1 cellular context compared by ENCODE assay signal in the genomic region with DNA sequence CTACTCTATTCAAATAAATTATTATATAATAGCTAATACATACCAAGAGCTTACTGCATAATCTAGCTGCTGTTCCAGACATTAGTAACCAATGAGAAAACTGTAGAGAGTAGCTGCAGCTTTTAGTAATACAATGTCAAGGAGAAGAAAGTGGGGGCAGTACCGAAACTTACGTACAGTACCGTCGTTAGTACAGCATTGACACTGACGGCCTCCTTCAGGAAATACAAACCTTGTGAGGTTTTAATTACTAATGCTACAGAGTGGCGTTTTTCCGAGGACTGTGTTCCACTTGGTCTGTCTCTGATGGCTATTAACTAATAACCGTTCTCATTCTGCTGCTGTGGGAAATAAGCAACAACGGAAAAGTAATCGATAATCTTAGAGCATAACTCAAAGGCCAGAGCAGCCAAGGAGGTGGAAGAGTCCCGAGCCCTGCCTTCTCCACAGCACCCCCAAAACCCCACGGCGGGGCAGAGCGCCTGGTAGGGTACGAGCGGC.
TF ChIP-seq lines count a peak whose summit lies in the region.

No MANE protein-coding gene starts in this region.

TF ChIP-seq in HepG2, 621 proteins besides CTCF, POLR2A, EP300 and RAD21:
- TF ChIP-seq ZNF235 (CRISPR knock-in tag; IDR thresholded peaks at IDR 0.05; ENCODE audit: borderline replicate concordance) (no peak), XRCC5 (optimal IDR thresholded peaks at IDR 0.05; ENCODE audit: low read length) (peak; percentile 57), NFIC (IDR thresholded peaks at IDR 0.05; ENCODE audit: low read length) (0 out of 2 replicates have a peak, but pooled peaks have one; percentile 23), ZNF569 (CRISPR knock-in tag; IDR thresholded peaks at IDR 0.05; ENCODE audit: borderline replicate concordance) (no peak), PPARG (CRISPR knock-in tag; conservative IDR thresholded peaks at IDR 0.05) (no peak), NFKBIZ (CRISPR knock-in tag; IDR thresholded peaks at IDR 0.05) (no peak), ESRRA (CRISPR knock-in tag; IDR thresholded peaks at IDR 0.05; ENCODE audit: low read depth) (0 out of 2 replicates have a peak, but pooled peaks have one; percentile 4)
- TF ChIP-seq, protein P1, sequence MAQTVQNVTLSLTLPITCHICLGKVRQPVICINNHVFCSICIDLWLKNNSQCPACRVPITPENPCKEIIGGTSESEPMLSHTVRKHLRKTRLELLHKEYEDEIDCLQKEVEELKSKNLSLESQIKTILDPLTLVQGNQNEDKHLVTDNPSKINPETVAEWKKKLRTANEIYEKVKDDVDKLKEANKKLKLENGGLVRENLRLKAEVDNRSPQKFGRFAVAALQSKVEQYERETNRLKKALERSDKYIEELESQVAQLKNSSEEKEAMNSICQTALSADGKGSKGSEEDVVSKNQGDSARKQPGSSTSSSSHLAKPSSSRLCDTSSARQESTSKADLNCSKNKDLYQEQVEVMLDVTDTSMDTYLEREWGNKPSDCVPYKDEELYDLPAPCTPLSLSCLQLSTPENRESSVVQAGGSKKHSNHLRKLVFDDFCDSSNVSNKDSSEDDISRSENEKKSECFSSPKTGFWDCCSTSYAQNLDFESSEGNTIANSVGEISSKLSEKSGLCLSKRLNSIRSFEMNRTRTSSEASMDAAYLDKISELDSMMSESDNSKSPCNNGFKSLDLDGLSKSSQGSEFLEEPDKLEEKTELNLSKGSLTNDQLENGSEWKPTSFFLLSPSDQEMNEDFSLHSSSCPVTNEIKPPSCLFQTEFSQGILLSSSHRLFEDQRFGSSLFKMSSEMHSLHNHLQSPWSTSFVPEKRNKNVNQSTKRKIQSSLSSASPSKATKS (CRISPR knock-in tag; IDR thresholded peaks at IDR 0.05): 0 out of 2 replicates have a peak, but pooled peaks have one; percentile 19
- TF ChIP-seq, protein P2, sequence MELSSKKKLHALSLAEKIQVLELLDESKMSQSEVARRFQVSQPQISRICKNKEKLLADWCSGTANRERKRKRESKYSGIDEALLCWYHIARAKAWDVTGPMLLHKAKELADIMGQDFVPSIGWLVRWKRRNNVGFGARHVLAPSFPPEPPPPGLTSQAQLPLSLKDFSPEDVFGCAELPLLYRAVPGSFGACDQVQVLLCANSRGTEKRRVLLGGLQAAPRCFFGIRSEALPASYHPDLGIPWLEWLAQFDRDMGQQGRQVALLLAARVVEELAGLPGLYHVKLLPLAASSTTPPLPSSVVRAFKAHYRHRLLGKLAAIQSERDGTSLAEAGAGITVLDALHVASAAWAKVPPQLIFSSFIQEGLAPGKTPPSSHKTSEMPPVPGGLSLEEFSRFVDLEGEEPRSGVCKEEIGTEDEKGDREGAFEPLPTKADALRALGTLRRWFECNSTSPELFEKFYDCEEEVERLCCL (CRISPR knock-in tag; IDR thresholded peaks at IDR 0.05; ENCODE audit: borderline replicate concordance): 0 out of 2 replicates have a peak, but pooled peaks have one; percentile 29
- TF ChIP-seq, protein P3, sequence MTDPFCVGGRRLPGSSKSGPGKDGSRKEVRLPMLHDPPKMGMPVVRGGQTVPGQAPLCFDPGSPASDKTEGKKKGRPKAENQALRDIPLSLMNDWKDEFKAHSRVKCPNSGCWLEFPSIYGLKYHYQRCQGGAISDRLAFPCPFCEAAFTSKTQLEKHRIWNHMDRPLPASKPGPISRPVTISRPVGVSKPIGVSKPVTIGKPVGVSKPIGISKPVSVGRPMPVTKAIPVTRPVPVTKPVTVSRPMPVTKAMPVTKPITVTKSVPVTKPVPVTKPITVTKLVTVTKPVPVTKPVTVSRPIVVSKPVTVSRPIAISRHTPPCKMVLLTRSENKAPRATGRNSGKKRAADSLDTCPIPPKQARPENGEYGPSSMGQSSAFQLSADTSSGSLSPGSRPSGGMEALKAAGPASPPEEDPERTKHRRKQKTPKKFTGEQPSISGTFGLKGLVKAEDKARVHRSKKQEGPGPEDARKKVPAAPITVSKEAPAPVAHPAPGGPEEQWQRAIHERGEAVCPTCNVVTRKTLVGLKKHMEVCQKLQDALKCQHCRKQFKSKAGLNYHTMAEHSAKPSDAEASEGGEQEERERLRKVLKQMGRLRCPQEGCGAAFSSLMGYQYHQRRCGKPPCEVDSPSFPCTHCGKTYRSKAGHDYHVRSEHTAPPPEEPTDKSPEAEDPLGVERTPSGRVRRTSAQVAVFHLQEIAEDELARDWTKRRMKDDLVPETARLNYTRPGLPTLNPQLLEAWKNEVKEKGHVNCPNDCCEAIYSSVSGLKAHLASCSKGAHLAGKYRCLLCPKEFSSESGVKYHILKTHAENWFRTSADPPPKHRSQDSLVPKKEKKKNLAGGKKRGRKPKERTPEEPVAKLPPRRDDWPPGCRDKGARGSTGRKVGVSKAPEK (CRISPR knock-in tag; IDR thresholded peaks at IDR 0.05; ENCODE audit: borderline replicate concordance): 0 out of 2 replicates have a peak, but pooled peaks have one; percentile 11
